19 cellular contexts compared by ENCODE assay signal in the genomic region with DNA sequence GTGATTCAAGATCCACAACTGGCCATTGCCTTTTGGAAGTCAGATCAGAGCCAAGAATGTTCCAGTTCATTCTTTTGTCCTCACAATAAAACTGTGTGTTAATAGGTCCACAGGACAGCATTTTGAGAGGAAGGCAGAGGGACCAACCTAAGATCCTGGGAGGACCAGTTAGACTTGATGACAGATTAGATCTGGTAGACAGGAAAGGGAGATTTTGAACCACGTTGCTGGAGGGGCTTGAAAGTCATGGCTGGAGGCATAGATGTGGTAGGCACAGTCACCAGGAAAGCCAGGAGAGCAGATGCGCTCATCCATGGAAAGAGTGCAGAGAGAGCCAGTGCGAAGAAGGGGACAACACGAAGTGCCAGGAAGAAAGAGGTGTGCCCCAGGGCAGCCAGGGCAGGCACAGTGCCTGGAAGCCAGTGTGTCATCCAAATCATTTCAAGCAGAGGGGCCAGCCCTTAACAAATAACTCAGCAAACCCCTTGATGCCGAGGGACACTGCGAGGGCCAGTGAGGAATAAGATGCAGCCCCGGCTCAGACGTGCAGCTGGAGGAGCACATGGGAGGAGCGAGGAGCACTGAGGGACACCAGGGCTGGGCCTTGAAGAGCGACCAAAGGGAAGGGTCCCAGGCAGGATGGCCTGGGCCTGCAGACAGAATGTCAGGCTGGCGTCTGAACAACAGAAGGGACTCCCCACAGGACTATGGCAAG. TPM values are rescaled to one million over a fixed set of nuclear protein-coding genes. Genes with fewer than 3 reads are reported as not detected.
A peak's percentile ranks its signal among the peaks of the same experiment; 100 is the strongest.
DNase-seq lines count a peak whose midpoint lies in the region; ATAC-seq and TF ChIP-seq lines count a peak whose summit lies in the region.
"Had no signal": no experiment of that assay in that cellular context is flagged by ENCODE, and none has a peak within 500 bp of the region (broad histone marks: within the 10 kb centered on the region; RNA-seq: fewer than 3 reads in every experiment).

No MANE protein-coding gene starts in this region.

- WGBS in spleen, 5 donors = 85 to 88% (median 87%) methylated on average over 10 to 11 of the region's 11 CpGs

- peak; percentile 43 for DNase-seq in activated effector memory CD4-positive, alpha-beta T cell treated with anti-CD3 and anti-CD28 coated beads, Interleukin-2, amount 50 U/mL, for 16 hours
- DNase-seq in activated effector memory CD4-positive, alpha-beta T cell treated with Interleukin-2 at 50 U/mL for 16 hours = no peak
- DNase-seq in T-helper 17 cell = no peak
- peak; percentile 57 for DNase-seq in kidney tubule cell (ENCODE audit: low spot score)
- DNase-seq in spleen = peak; percentile 39
- DNase-seq in OCI-M2 (lab: John Stamatoyannopoulos, UW; ENCODE audit: unreplicated experiment) = no peak
- DNase-seq in CD4-positive, alpha-beta T cell = no peak
- DNase-seq in SKM-1 (lab: John Stamatoyannopoulos, UW; ENCODE audit: unreplicated experiment) = no peak
- DNase-seq: COR-L47, DMS53, KG1, MG63, NCI-H1105, NCI-H187, NCI-H446, NCI-H748 treated with DMSO at 0.1 percent for 48 hours, SHP77 treated with DMSO at 0.1 percent for 48 hours had no signal

- peaks cover 30% of the 10 kb centered on the region for H3K4me1 Mint-ChIP-seq in T-helper 17 cell
- H3K4me1 Mint-ChIP-seq in CD4-positive, alpha-beta T cell (ENCODE audit: low read depth) = peaks cover 17% of the 10 kb centered on the region

- peak overlapping the region; percentile 21 for H3K4me3 Mint-ChIP-seq in T-helper 17 cell
- H3K4me3 Mint-ChIP-seq in CD4-positive, alpha-beta T cell = no peak overlapping the region
- H3K4me3 Mint-ChIP-seq: GM23338 had no signal

- intact Hi-C loops in spleen (cut with DNase I; ENCODE audit: low total_unique reads) = no loop called here
- intact Hi-C loops in CD4-positive, alpha-beta T cell (cut with DNase I, micrococcal nuclease) = no loop called here

- H3K27ac Mint-ChIP-seq in T-helper 17 cell = no peak overlapping the region
- H3K27ac Mint-ChIP-seq in CD4-positive, alpha-beta T cell = no peak overlapping the region
- H3K27ac Mint-ChIP-seq: GM23338 had no signal

- POLR2A ChIA-PET in CD4-positive, alpha-beta T cell (lab: Charles Lee) = no interaction called here

- TF ChIP-seq CTCF in spleen (IDR thresholded peaks at IDR 0.05 in 8 of 11, conservative IDR thresholded peaks at IDR 0.05 in 3 of 11) = no peak
- no peak for TF ChIP-seq CTCF in CD4-positive, alpha-beta T cell (IDR thresholded peaks at IDR 0.05)

- no peak overlapping the region for H3K4me3 ChIP-seq in spleen
- H3K4me3 ChIP-seq: GM23338, MG63 had no signal

- no peak for TF ChIP-seq POLR2A in spleen (IDR thresholded peaks at IDR 0.05)

- peaks cover 4% of the 10 kb centered on the region for H3K36me3 Mint-ChIP-seq in T-helper 17 cell (ENCODE audit: low read depth)
- no peaks in the 10 kb centered on the region for H3K36me3 Mint-ChIP-seq in CD4-positive, alpha-beta T cell (ENCODE audit: low read depth)

- ATAC-seq in T-helper 17 cell = no peak
- no peak for ATAC-seq in CD4-positive, alpha-beta T cell (ENCODE audit: poor library complexity)

- H3K27me3 Mint-ChIP-seq in T-helper 17 cell = peaks cover 64% of the 10 kb centered on the region
- H3K27me3 Mint-ChIP-seq in CD4-positive, alpha-beta T cell = peaks cover 82% of the 10 kb centered on the region

- peaks cover 5 to 16% (median 12%) of the 10 kb centered on the region in 6 donors for H3K4me1 ChIP-seq in spleen

- no peaks in the 10 kb centered on the region for H3K36me3 ChIP-seq in spleen
- H3K36me3 ChIP-seq: MG63 had no signal

- H3K9me3 ChIP-seq in T-helper 17 cell (ENCODE audit: control insufficient read depth, low read length, poor library complexity, severe bottlenecking) (peaks cover 3% of the 10 kb centered on the region), spleen (peaks cover 0 to 8% (median under 1%) of the 10 kb centered on the region in 8 donors)
- H3K9me3 ChIP-seq in CD4-positive, alpha-beta T cell (ENCODE audit: control insufficient read depth, low read length) = peaks cover 13% of the 10 kb centered on the region
- H3K9me3 ChIP-seq: MG63 had no signal

- H3K27me3 ChIP-seq in spleen (replicated peaks in 1 of 7) = peaks cover 0 to 45% (median 0%) of the 10 kb centered on the region in 7 donors
- peaks cover 73% of the 10 kb centered on the region for H3K27me3 ChIP-seq in CD4-positive, alpha-beta T cell (ENCODE audit: control insufficient read depth, insufficient read depth, low read length)
- H3K27me3 ChIP-seq: MG63 had no signal

- H3K9me3 Mint-ChIP-seq in CD4-positive, alpha-beta T cell = no peaks in the 10 kb centered on the region
- H3K9me3 Mint-ChIP-seq: GM23338 had no signal

- CTCF ChIA-PET in CD4-positive, alpha-beta T cell (lab: Charles Lee) = no interaction called here

- no peak overlapping the region for H3K27ac ChIP-seq in spleen
- no peak overlapping the region for H3K27ac ChIP-seq in CD4-positive, alpha-beta T cell (ENCODE audit: low read depth, low read length)
- H3K27ac ChIP-seq: C4-2B had no signal

RNA-seq across cellular contexts. Expression of a gene that starts 12.8 kb away (rescaled TPM):
- 1 to 10 TPM; 3.0 to 4.3 TPM for total RNA-seq in T-helper 17 cell
- 10 to 100 TPM; 16.8 to 32.0 (median 23.0) TPM for total RNA-seq in spleen
- 10 to 100 TPM; 10.0 to 18.3 (median 14.5) TPM for polyA plus RNA-seq in spleen
- 1 to 10 TPM; 1.6 to 1.8 TPM for total RNA-seq in CD4-positive, alpha-beta T cell

RNA-seq across cellular contexts. Expression of a gene that starts 40.0 kb away (rescaled TPM):
- total RNA-seq in T-helper 17 cell (1 to 10 TPM; 7.9 to 8.4 TPM), spleen (10 to 100 TPM; 10.4 to 14.7 (median 12.7) TPM)
- polyA plus RNA-seq in spleen = 1 to 10 TPM; 2.3 to 4.1 (median 3.8) TPM
- 1 to 10 TPM; 4.3 to 4.9 TPM for total RNA-seq in CD4-positive, alpha-beta T cell

Comparison
In these comparisons a context has a peak if more than half of its experiments do, and no peak if none do; other contexts are left out.
1. DNase-seq: peak in activated effector memory CD4-positive, alpha-beta T cell treated with anti-CD3 and anti-CD28 coated beads, Interleukin-2, amount 50 U/mL, for 16 hours (single experiment), kidney tubule cell (single experiment) and spleen (single experiment); none in activated effector memory CD4-positive, alpha-beta T cell treated with Interleukin-2 at 50 U/mL for 16 hours (single experiment), T-helper 17 cell (0 of 3), OCI-M2 (single experiment), CD4-positive, alpha-beta T cell (0 of 10) and SKM-1 (single experiment).